In genomic region chr2:232549655-232550350, GRCh38 we compare ENCODE assay signal across 8 cellular contexts. TPM values are rescaled to one million over a fixed set of nuclear protein-coding genes. Genes with fewer than 3 reads are reported as not detected.
DNase-seq lines count a peak whose midpoint lies in the region; ATAC-seq, FAIRE-seq and TF ChIP-seq lines count a peak whose summit lies in the region.

No MANE protein-coding gene starts in this region.

- H3K27me3 ChIP-seq in BE2C: no peaks in the 10 kb centered on the region
- H3K27me3 ChIP-seq in HUES6 (ENCODE audit: control insufficient read depth, insufficient read depth, low read length): no peaks in the 10 kb centered on the region
- no peaks in the 10 kb centered on the region for H3K27me3 ChIP-seq in K562 (ENCODE audit: control insufficient read depth in 2 of 2, insufficient read depth in 2 of 2, low read length in 2 of 2)

- peaks cover 37% of the 10 kb centered on the region for H3K36me3 Mint-ChIP-seq in mesothelial cell of epicardium

- peaks cover 63% of the 10 kb centered on the region for H3K79me2 ChIP-seq in K562 (ENCODE audit: control insufficient read depth, insufficient read depth, low read length)

- H3K4me3 ChIP-seq in BE2C (ENCODE audit: low read depth, low read length): peak overlapping the region; percentile 78
- peak overlapping the region; percentile 81 for H3K4me3 ChIP-seq in HUES6 (ENCODE audit: low read depth, low read length)
- peak overlapping the region; percentile 59 for H3K4me3 ChIP-seq in K562

- WGBS in K562 (ENCODE audit: insufficient coverage, low coverage, missing lambda C conversion rate): 1% methylated on average over 10 of the region's 20 CpGs

- peak overlapping the region; percentile 68 for H2AFZ ChIP-seq in K562 (ENCODE audit: low read depth, low read length)

- peak overlapping the region; percentile 99 for H3K27ac Mint-ChIP-seq in mesothelial cell of epicardium

- intact Hi-C loops in K562 (cut with micrococcal nuclease): no loop called here

- POLR2A ChIA-PET in K562 (lab: Yijun Ruan, JAX): interaction anchor here (0.6 to 1.4 kb wide), 5 partner anchors 8 to 699 kb away, joined by 3 to 9 read pairs (median 4); partner anchors contain the start of gene EFHD1

- H3K9ac ChIP-seq in HUES6 (ENCODE audit: low read length) (peak overlapping the region; percentile 93), K562 (ENCODE audit: insufficient read depth in 1 of 2, low read depth in 2 of 2, low read length in 2 of 2) (peak overlapping the region; percentile 86 to 98)

- peak overlapping the region; percentile 93 for H3K27ac ChIP-seq in HUES6 (ENCODE audit: low read depth, low read length)
- H3K27ac ChIP-seq in K562 (ENCODE audit: extremely low read depth, low read depth, low read length): peak overlapping the region; percentile 81

- no peak for ATAC-seq in K562
- no peak for ATAC-seq in esophagus mucosa
- no peak for ATAC-seq in HG03097 (IDR thresholded peaks at IDR 0.05; ENCODE audit: low FRiP score, unreplicated experiment)

- peak overlapping the region; percentile 96 for H3K4me3 Mint-ChIP-seq in mesothelial cell of epicardium

- H3K36me3 ChIP-seq in BE2C: peaks cover 29% of the 10 kb centered on the region
- H3K36me3 ChIP-seq in HUES6 (ENCODE audit: control insufficient read depth, insufficient read depth, low read length): peaks cover 27% of the 10 kb centered on the region
- H3K36me3 ChIP-seq in K562 (ENCODE audit: control insufficient read depth, insufficient read depth, low read length): peaks cover 26% of the 10 kb centered on the region; the same call in 2 of the 3 replicates

- H4K20me1 ChIP-seq in K562 (replicated peaks; ENCODE audit: control insufficient read depth, insufficient read depth, low read length): no peaks in the 10 kb centered on the region

- TF ChIP-seq EP300 in K562 (IDR thresholded peaks at IDR 0.05; ENCODE audit: low read length): no peak

- DNase-seq in BE2C: no peak
- peak in 1 of 4 experiments; percentile 16 for DNase-seq in K562 (ENCODE audit: extremely low read depth in 1 of 4, low spot score in 3 of 4)
- no peak for DNase-seq in mesothelial cell of epicardium (ENCODE audit: low spot score in 2 of 2, unreplicated experiment in 2 of 2)
- no peak for DNase-seq in NK-92 (lab: John Stamatoyannopoulos, UW; ENCODE audit: unreplicated experiment)
- DNase-seq in stimulated activated CD4-positive, alpha-beta T cell treated with anti-CD3 and anti-CD28 coated beads, Interleukin-4, amount 100 ng/mL, for 4 hours: no peak

- H3K4me1 ChIP-seq in BE2C (no peaks in the 10 kb centered on the region), HUES6 (ENCODE audit: control insufficient read depth, insufficient read depth, low read length) (peaks cover 4% of the 10 kb centered on the region), K562 (replicated peaks in 1 of 2; ENCODE audit: control insufficient read depth in 2 of 2, insufficient read depth in 2 of 2, low read length in 2 of 2) (peaks cover 6 to 10% of the 10 kb centered on the region in 2 experiments; a peak in 4 of 5 replicates)

- no peak for TF ChIP-seq CTCF in BE2C (IDR thresholded peaks at IDR 0.05; ENCODE audit: low read depth, low read length)
- TF ChIP-seq CTCF in K562 (IDR thresholded peaks at IDR 0.05 in 2 of 3, conservative IDR thresholded peaks at IDR 0.05 in 1 of 3; ENCODE audit: insufficient read depth in 2 of 3, low read depth in 1 of 3, low read length in 3 of 3): no peak
- no peak for TF ChIP-seq CTCF in mesothelial cell of epicardium (IDR thresholded peaks at IDR 0.05; ENCODE audit: unreplicated experiment)

- no peak for FAIRE-seq in K562 (lab: Jason Lieb, UNC)

- TF ChIP-seq POLR2A in K562 (conservative IDR thresholded peaks at IDR 0.05): no peak

- H3K27me3 Mint-ChIP-seq in mesothelial cell of epicardium (ENCODE audit: low read depth): no peaks in the 10 kb centered on the region

- no peak for TF ChIP-seq RAD21 in K562 (CRISPR knock-in tag; conservative IDR thresholded peaks at IDR 0.05 in 1 of 2, IDR thresholded peaks at IDR 0.05 in 1 of 2)

- in situ Hi-C loops in K562 (cut with MboI): no loop called here

- peaks cover 20% of the 10 kb centered on the region for H3K4me1 Mint-ChIP-seq in mesothelial cell of epicardium

- CTCF ChIA-PET in K562 (lab: Yijun Ruan, JAX; ENCODE audit: low intra/inter-chr PET ratio): no interaction called here

- no peaks in the 10 kb centered on the region for H3K9me1 ChIP-seq in K562 (ENCODE audit: control insufficient read depth, insufficient read depth, low read length)

- H3K4me2 ChIP-seq in K562 (ENCODE audit: insufficient read depth, low read length): peak overlapping the region; percentile 96

- TSS peak; percentile 60 for BruUV-seq in K562 (replicated peaks; lab: Mats Ljungman, UMichigan)

- H3K9me3 ChIP-seq in BE2C: no peaks in the 10 kb centered on the region
- peaks cover 8% of the 10 kb centered on the region; the same call in 1 of the 2 replicates for H3K9me3 ChIP-seq in HUES6 (ENCODE audit: control insufficient read depth, insufficient read depth, low read depth, low read length)
- H3K9me3 ChIP-seq in K562 (replicated peaks; ENCODE audit: control insufficient read depth, insufficient read depth, low read depth, low read length): no peaks in the 10 kb centered on the region; the same call in 1 of the 2 replicates

- peaks cover 23% of the 10 kb centered on the region for H3K9me3 Mint-ChIP-seq in mesothelial cell of epicardium

RNA-seq across cellular contexts. Expression of gene TIGD1, which starts 0.6 kb away (rescaled TPM):
- 6.9 TPM for polyA plus RNA-seq in BE2C (2012; ENCODE audit: insufficient read depth, insufficient read length, low read depth)
- total RNA-seq in K562 (2011; cell fraction: chromatin; rRNA removed; ENCODE audit: low replicate concordance): 21.5 and 44.0 TPM in 2 replicates
- 17.1 and 20.8 TPM in 2 replicates for total RNA-seq in K562 (2011; cell fraction: nucleolus; rRNA removed)
- 17.3 and 24.3 TPM in 2 replicates for total RNA-seq in K562 (2011; cell fraction: nucleoplasm; rRNA removed)
- total RNA-seq in K562 (2014; rRNA removed) (5.4 and 6.4 TPM in 2 replicates), K562 (2014; rRNA removed; fragmentation: Illumina TruSeq; extraction: Trizol) (7.7 and 8.9 TPM in 2 replicates), K562 (2015; rRNA removed; fragmentation: Illumina TruSeq; extraction: Trizol) (6.3 and 6.4 TPM in 2 replicates), K562 (2021) (7.0 and 7.1 TPM in 2 replicates), mesothelial cell of epicardium (11.0 to 12.2 TPM (median 11.2 TPM) in 3 replicates), esophagus mucosa (2.5 TPM)
- polyA plus RNA-seq in K562 (2011; rRNA removed) (9.8 TPM in 2 replicates), K562 (2014; fragmentation: Illumina TruSeq; extraction: Trizol) (6.6 and 7.0 TPM in 2 replicates), K562 (2014; fragmentation: Nextera tagmentation; extraction: Ambion mirVana) (1 to 10 TPM; 2.0 to 5.4 TPM), K562 (2014; rRNA removed) (9.0 and 10.1 TPM in 2 replicates)
- polyA plus RNA-seq in K562 (2011; cell fraction: cytosol; rRNA removed): 3.9 and 7.2 TPM in 2 replicates
- 22.4 and 25.0 TPM in 2 replicates for polyA plus RNA-seq in K562 (2011; cell fraction: nucleus; rRNA removed)
- polyA plus RNA-seq in K562 (2012): 3.9 and 7.4 TPM in 2 replicates
- 10.9 and 13.6 TPM in 2 replicates for polyA minus RNA-seq in K562 (2011; rRNA and poly(A)+ RNA removed)
- 3.1 and 3.2 TPM in 2 replicates for polyA minus RNA-seq in K562 (2011; cell fraction: cytosol; rRNA and poly(A)+ RNA removed)
- polyA minus RNA-seq in K562 (2011; cell fraction: nucleus; rRNA and poly(A)+ RNA removed): 16.4 and 27.3 TPM in 2 replicates

RNA-seq across cellular contexts. Expression of gene EIF4E2, which starts 0.7 kb away (rescaled TPM):
- 212 TPM for polyA plus RNA-seq in BE2C (2012; ENCODE audit: insufficient read depth, insufficient read length, low read depth)
- total RNA-seq in K562 (2011; cell fraction: chromatin; rRNA removed; ENCODE audit: low replicate concordance): 27.4 and 63.2 TPM in 2 replicates
- 23.7 and 30.0 TPM in 2 replicates for total RNA-seq in K562 (2011; cell fraction: nucleolus; rRNA removed)
- 38.7 and 47.6 TPM in 2 replicates for total RNA-seq in K562 (2011; cell fraction: nucleoplasm; rRNA removed)
- 63.5 and 82.7 TPM in 2 replicates for total RNA-seq in K562 (2014; rRNA removed)
- 81.0 and 96.4 TPM in 2 replicates for total RNA-seq in K562 (2014; rRNA removed; fragmentation: Illumina TruSeq; extraction: Trizol)
- total RNA-seq in K562 (2015; rRNA removed; fragmentation: Illumina TruSeq; extraction: Trizol): 89.7 and 104 TPM in 2 replicates
- 51.3 and 53.9 TPM in 2 replicates for total RNA-seq in K562 (2021)
- 17.8 and 33.9 TPM in 2 replicates for polyA plus RNA-seq in K562 (2011; rRNA removed)
- polyA plus RNA-seq in K562 (2011; cell fraction: cytosol; rRNA removed): 23.0 and 25.1 TPM in 2 replicates
- 35.6 and 40.4 TPM in 2 replicates for polyA plus RNA-seq in K562 (2011; cell fraction: nucleus; rRNA removed)
- 41.0 and 76.0 TPM in 2 replicates for polyA plus RNA-seq in K562 (2012)
- 85.4 and 89.1 TPM in 2 replicates for polyA plus RNA-seq in K562 (2014; fragmentation: Illumina TruSeq; extraction: Trizol)
- 100 to 1,000 TPM in 1 of 2 experiments, 10 to 100 TPM in 1; 77.5 to 169 TPM for polyA plus RNA-seq in K562 (2014; fragmentation: Nextera tagmentation; extraction: Ambion mirVana)
- 49.3 and 54.4 TPM in 2 replicates for polyA plus RNA-seq in K562 (2014; rRNA removed)
- 19.9 and 20.6 TPM in 2 replicates for polyA minus RNA-seq in K562 (2011; rRNA and poly(A)+ RNA removed)
- 8.9 and 12.3 TPM in 2 replicates for polyA minus RNA-seq in K562 (2011; cell fraction: cytosol; rRNA and poly(A)+ RNA removed)
- polyA minus RNA-seq in K562 (2011; cell fraction: nucleus; rRNA and poly(A)+ RNA removed): 11.4 and 28.1 TPM in 2 replicates
- 72.2 to 78.3 TPM (median 72.5 TPM) in 3 replicates for total RNA-seq in mesothelial cell of epicardium
- 55.7 TPM for total RNA-seq in esophagus mucosa

RNA-seq across cellular contexts. Expression of gene CHRNG, which starts 10.3 kb away (rescaled TPM):
- 0.45 TPM for polyA plus RNA-seq in BE2C (2012; ENCODE audit: insufficient read depth, insufficient read length, low read depth)
- total RNA-seq in K562 (2011; cell fraction: chromatin; rRNA removed; ENCODE audit: low replicate concordance): not detected in 2 replicates
- total RNA-seq in K562 (2011; cell fraction: nucleolus; rRNA removed): not detected in 2 replicates
- not detected in 2 replicates for total RNA-seq in K562 (2011; cell fraction: nucleoplasm; rRNA removed)
- not detected in 2 replicates for total RNA-seq in K562 (2014; rRNA removed)
- not detected in 2 replicates for total RNA-seq in K562 (2014; rRNA removed; fragmentation: Illumina TruSeq; extraction: Trizol)
- not detected in 2 replicates for total RNA-seq in K562 (2015; rRNA removed; fragmentation: Illumina TruSeq; extraction: Trizol)
- not detected in 2 replicates for total RNA-seq in K562 (2021)
- not detected in 2 replicates for polyA plus RNA-seq in K562 (2011; rRNA removed)
- polyA plus RNA-seq in K562 (2011; cell fraction: cytosol; rRNA removed): not detected in 2 replicates
- polyA plus RNA-seq in K562 (2011; cell fraction: nucleus; rRNA removed): not detected in 2 replicates
- 0.07 TPM in 1 of 2 replicates, not detected in the other for polyA plus RNA-seq in K562 (2012)
- polyA plus RNA-seq in K562 (2014; fragmentation: Illumina TruSeq; extraction: Trizol): not detected in 2 replicates
- polyA plus RNA-seq in K562 (2014; fragmentation: Nextera tagmentation; extraction: Ambion mirVana): not detected
- polyA plus RNA-seq in K562 (2014; rRNA removed): not detected in 2 replicates
- polyA minus RNA-seq in K562 (2011; rRNA and poly(A)+ RNA removed): not detected in 2 replicates
- polyA minus RNA-seq in K562 (2011; cell fraction: cytosol; rRNA and poly(A)+ RNA removed): not detected in 2 replicates
- not detected in 2 replicates for polyA minus RNA-seq in K562 (2011; cell fraction: nucleus; rRNA and poly(A)+ RNA removed)
- 0.11 TPM in 1 of 3 replicates, not detected in the others for total RNA-seq in mesothelial cell of epicardium
- total RNA-seq in esophagus mucosa: not detected

RNA-seq across cellular contexts. Expression of gene CHRND, which starts 23.8 kb away (rescaled TPM):
- polyA plus RNA-seq in BE2C (2012; ENCODE audit: insufficient read depth, insufficient read length, low read depth): not detected
- not detected in 2 replicates for total RNA-seq in K562 (2011; cell fraction: chromatin; rRNA removed; ENCODE audit: low replicate concordance)
- not detected in 2 replicates for total RNA-seq in K562 (2011; cell fraction: nucleolus; rRNA removed)
- not detected in 2 replicates for total RNA-seq in K562 (2011; cell fraction: nucleoplasm; rRNA removed)
- total RNA-seq in K562 (2014; rRNA removed): not detected in 2 replicates
- total RNA-seq in K562 (2014; rRNA removed; fragmentation: Illumina TruSeq; extraction: Trizol): not detected in 2 replicates
- total RNA-seq in K562 (2015; rRNA removed; fragmentation: Illumina TruSeq; extraction: Trizol): not detected in 2 replicates
- total RNA-seq in K562 (2021): not detected in 2 replicates
- not detected in 2 replicates for polyA plus RNA-seq in K562 (2011; rRNA removed)
- not detected in 2 replicates for polyA plus RNA-seq in K562 (2011; cell fraction: cytosol; rRNA removed)
- polyA plus RNA-seq in K562 (2011; cell fraction: nucleus; rRNA removed): not detected in 2 replicates
- not detected in 2 replicates for polyA plus RNA-seq in K562 (2012)
- polyA plus RNA-seq in K562 (2014; fragmentation: Illumina TruSeq; extraction: Trizol): not detected in 2 replicates
- not detected for polyA plus RNA-seq in K562 (2014; fragmentation: Nextera tagmentation; extraction: Ambion mirVana)
- polyA plus RNA-seq in K562 (2014; rRNA removed): not detected in 2 replicates
- polyA minus RNA-seq in K562 (2011; rRNA and poly(A)+ RNA removed): not detected in 2 replicates
- not detected in 2 replicates for polyA minus RNA-seq in K562 (2011; cell fraction: cytosol; rRNA and poly(A)+ RNA removed)
- not detected in 2 replicates for polyA minus RNA-seq in K562 (2011; cell fraction: nucleus; rRNA and poly(A)+ RNA removed)
- not detected in 3 replicates for total RNA-seq in mesothelial cell of epicardium
- total RNA-seq in esophagus mucosa: not detected

RNA-seq across cellular contexts. Expression of gene PRSS56, which starts 29.6 kb away (rescaled TPM):
- not detected for polyA plus RNA-seq in BE2C (2012; ENCODE audit: insufficient read depth, insufficient read length, low read depth)
- not detected in 2 replicates for total RNA-seq in K562 (2011; cell fraction: chromatin; rRNA removed; ENCODE audit: low replicate concordance)
- total RNA-seq in K562 (2011; cell fraction: nucleolus; rRNA removed): not detected in 2 replicates
- not detected in 2 replicates for total RNA-seq in K562 (2011; cell fraction: nucleoplasm; rRNA removed)
- total RNA-seq in K562 (2014; rRNA removed) (not detected in 2 replicates), K562 (2014; rRNA removed; fragmentation: Illumina TruSeq; extraction: Trizol) (not detected in 2 replicates), K562 (2015; rRNA removed; fragmentation: Illumina TruSeq; extraction: Trizol) (not detected in 2 replicates), K562 (2021) (not detected in 2 replicates), mesothelial cell of epicardium (0.09 TPM in 1 of 3 replicates, not detected in the others), esophagus mucosa (not detected)
- polyA plus RNA-seq in K562 (2011; rRNA removed) (not detected in 2 replicates), K562 (2014; fragmentation: Illumina TruSeq; extraction: Trizol) (not detected in 2 replicates), K562 (2014; fragmentation: Nextera tagmentation; extraction: Ambion mirVana) (not detected), K562 (2014; rRNA removed) (not detected in 2 replicates)
- not detected in 2 replicates for polyA plus RNA-seq in K562 (2011; cell fraction: cytosol; rRNA removed)
- polyA plus RNA-seq in K562 (2011; cell fraction: nucleus; rRNA removed): not detected in 2 replicates
- not detected in 2 replicates for polyA plus RNA-seq in K562 (2012)
- not detected in 2 replicates for polyA minus RNA-seq in K562 (2011; rRNA and poly(A)+ RNA removed)
- polyA minus RNA-seq in K562 (2011; cell fraction: cytosol; rRNA and poly(A)+ RNA removed): not detected in 2 replicates
- polyA minus RNA-seq in K562 (2011; cell fraction: nucleus; rRNA and poly(A)+ RNA removed): not detected in 2 replicates
